ENCODE assay signal across 9 cellular contexts in genomic region chr17:740240-741055, GRCh38. TPM values are rescaled to one million over a fixed set of nuclear protein-coding genes. Genes with fewer than 3 reads are reported as not detected.
DNase-seq lines count a peak whose midpoint lies in the region; ATAC-seq lines count a peak whose summit lies in the region.
"Had no signal": no experiment of that assay in that cellular context is flagged by ENCODE, and none has a peak within 500 bp of the region (broad histone marks: within the 10 kb centered on the region; RNA-seq: fewer than 3 reads in every experiment).

No MANE protein-coding gene starts in this region.

- intact Hi-C loops in sciatic nerve (cut with DNase I), result no loop called here

- ATAC-seq in HG03280 (IDR thresholded peaks at IDR 0.05; ENCODE audit: unreplicated experiment) (peak; percentile 76), sciatic nerve (peak; percentile 57)
- ATAC-seq: Panc1 had no signal

- peak; percentile 65 for DNase-seq in activated effector memory CD4-positive, alpha-beta T cell treated with anti-CD3 and anti-CD28 coated beads, Interleukin-2, amount 50 U/mL, for 16 hours
- DNase-seq in activated effector memory CD4-positive, alpha-beta T cell treated with Interleukin-2 at 50 U/mL for 16 hours, result no peak
- DNase-seq in activated T-cell treated with anti-CD3 and anti-CD28 coated beads, Interleukin-2, amount 50 U/mL, for 1 hour, result peak; percentile 30
- no peak for DNase-seq in sciatic nerve (ENCODE audit: low spot score)
- no peak for DNase-seq in ACHN
- no peak for DNase-seq in NCI-H69 (lab: John Stamatoyannopoulos, UW)
- no peak for DNase-seq in dedifferentiated amniotic fluid mesenchymal stem cell (ENCODE audit: extremely low spot score)

- in situ Hi-C loops in ACHN (cut with HindIII; ENCODE audit: low pct_ligation_motif_present, low pct_unique_long_range_greater_than_20kb, low sequenced_read_pairs), result no loop called here

RNA-seq across cellular contexts. Expression of gene TLCD3A, which starts 8.1 kb away (rescaled TPM):
- 10.1 TPM for total RNA-seq in sciatic nerve

RNA-seq across cellular contexts. Expression of gene GEMIN4, which starts 11.6 kb away (rescaled TPM):
- total RNA-seq in sciatic nerve, result 18.1 TPM

RNA-seq across cellular contexts. Expression of gene VPS53, which starts 25.8 kb away (rescaled TPM):
- 76.6 TPM for total RNA-seq in sciatic nerve

RNA-seq across cellular contexts. Expression of gene GLOD4, which starts 41.6 kb away (rescaled TPM):
- 55.7 TPM for total RNA-seq in sciatic nerve

RNA-seq across cellular contexts. Expression of gene MRM3, which starts 41.7 kb away (rescaled TPM):
- 12.1 TPM for total RNA-seq in sciatic nerve

Comparison
In these comparisons a context has a peak if more than half of its experiments do, and no peak if none do; other contexts are left out.
1. DNase-seq: peak in activated effector memory CD4-positive, alpha-beta T cell treated with anti-CD3 and anti-CD28 coated beads, Interleukin-2, amount 50 U/mL, for 16 hours (single experiment) and activated T-cell treated with anti-CD3 and anti-CD28 coated beads, Interleukin-2, amount 50 U/mL, for 1 hour (single experiment); none in activated effector memory CD4-positive, alpha-beta T cell treated with Interleukin-2 at 50 U/mL for 16 hours (single experiment), sciatic nerve (single experiment), ACHN (single experiment), NCI-H69 (single experiment) and dedifferentiated amniotic fluid mesenchymal stem cell (single experiment).